7 cellular contexts compared by ENCODE assay signal in the genomic region with DNA sequence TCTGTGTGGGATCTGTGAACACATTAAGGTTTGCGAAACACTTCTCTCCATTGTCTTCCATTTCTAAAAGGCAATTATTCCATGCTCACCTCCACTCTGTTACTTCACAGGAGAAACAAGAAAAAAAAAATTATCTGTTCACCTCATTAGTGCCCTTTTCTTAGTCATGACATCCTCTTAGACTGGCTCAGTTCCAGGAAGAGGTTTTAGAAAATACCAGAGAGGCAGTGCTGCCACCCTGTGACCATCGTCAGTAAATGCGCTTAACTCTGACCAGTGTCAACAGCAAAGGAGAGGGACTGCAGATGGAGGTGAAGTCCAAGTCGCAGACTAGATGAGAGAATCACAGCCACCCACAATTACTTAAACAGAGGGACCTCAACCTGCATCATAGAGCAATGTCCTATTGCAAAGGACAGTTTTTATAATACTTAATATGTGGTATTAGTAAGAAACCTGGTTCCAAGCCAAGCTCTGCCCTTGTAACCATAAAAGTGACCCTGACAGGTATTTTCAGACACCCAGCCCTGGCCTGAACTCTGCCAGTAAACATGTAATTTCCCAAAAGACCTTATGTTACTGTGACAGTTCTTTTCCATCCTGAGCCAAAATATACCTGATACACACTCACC. TPM values are rescaled to one million over a fixed set of nuclear protein-coding genes. Genes with fewer than 3 reads are reported as not detected.
DNase-seq lines count a peak whose midpoint lies in the region; ATAC-seq and TF ChIP-seq lines count a peak whose summit lies in the region.

No MANE protein-coding gene starts in this region.

- H3K36me3 ChIP-seq in Peyer's patch, result no peaks in the 10 kb centered on the region

- H3K36me3 Mint-ChIP-seq in progenitor cell of endocrine pancreas (ENCODE audit: insufficient read depth), result peaks cover 2% of the 10 kb centered on the region

- H3K4me1 Mint-ChIP-seq in progenitor cell of endocrine pancreas (ENCODE audit: low read depth), result no peaks in the 10 kb centered on the region

- H3K27me3 Mint-ChIP-seq in progenitor cell of endocrine pancreas, result peaks cover 8% of the 10 kb centered on the region

- no peak overlapping the region for H3K4me3 ChIP-seq in Peyer's patch
- H3K4me3 ChIP-seq in foreskin fibroblast (ENCODE audit: low read depth in 1 of 2, low read length in 2 of 2), result no peak overlapping the region

- in situ Hi-C loops in KBM-7 (cut with MboI; ENCODE audit: low pct_unique_long_range_greater_than_20kb, low sequenced_read_pairs), result no loop called here

- peaks cover 21% of the 10 kb centered on the region for H3K9me3 Mint-ChIP-seq in progenitor cell of endocrine pancreas (ENCODE audit: low read depth)

- TF ChIP-seq POLR2A in Peyer's patch (IDR thresholded peaks at IDR 0.05), result no peak

- no peak for ATAC-seq in HG03039 (IDR thresholded peaks at IDR 0.05; ENCODE audit: unreplicated experiment)

- no peak overlapping the region for H3K27ac Mint-ChIP-seq in progenitor cell of endocrine pancreas

- peak; percentile 83 for TF ChIP-seq CTCF in GM12873 (IDR thresholded peaks at IDR 0.05; ENCODE audit: insufficient read depth, low read depth, low read length, missing control alignments)
- peak; percentile 41 to 75 (median 67) for TF ChIP-seq CTCF in Peyer's patch (IDR thresholded peaks at IDR 0.05)
- TF ChIP-seq CTCF in foreskin fibroblast (IDR thresholded peaks at IDR 0.05; ENCODE audit: low read depth, low read length), result peak; percentile 53
- TF ChIP-seq CTCF in progenitor cell of endocrine pancreas (IDR thresholded peaks at IDR 0.05; ENCODE audit: unreplicated experiment), result peak; percentile 53

- H3K27me3 ChIP-seq in Peyer's patch, result no peaks in the 10 kb centered on the region

- DNase-seq in KBM-7 (peak; percentile 69), Peyer's patch (peak in 2 of 3 donors; percentile 30 to 76), foreskin fibroblast (peak; percentile 73 to 89), progenitor cell of endocrine pancreas (ENCODE audit: low spot score, unreplicated experiment) (no peak)
- DNase-seq in activated T-helper 1 cell treated with anti-CD3 and anti-CD28 coated beads, Interleukin-2, amount 50 U/mL, for 16 hours (ENCODE audit: low read depth in 1 of 2, low spot score in 1 of 2), result peak; percentile 32 to 35

- H3K4me3 Mint-ChIP-seq in progenitor cell of endocrine pancreas (ENCODE audit: low read depth), result no peak overlapping the region

- no peak overlapping the region for H3K27ac ChIP-seq in Peyer's patch

- H3K9me3 ChIP-seq in Peyer's patch, result no peaks in the 10 kb centered on the region

- no peaks in the 10 kb centered on the region for H3K4me1 ChIP-seq in Peyer's patch

RNA-seq across cellular contexts. Expression of gene CEACAM21, which starts 19.4 kb away (rescaled TPM):
- total RNA-seq in Peyer's patch (1 to 10 TPM in 3 of 4 donors, not detected in 1; 1.7 to 9.9 (median 2.5) TPM), progenitor cell of endocrine pancreas (not detected in 2 replicates)

RNA-seq across cellular contexts. Expression of gene CEACAM4, which starts 31.5 kb away (rescaled TPM):
- total RNA-seq in Peyer's patch (not detected), progenitor cell of endocrine pancreas (not detected in 2 replicates)
